ENCODE assay signal across 8 cellular contexts in genomic region chr1:201506092-201506491, GRCh38. TPM values are rescaled to one million over a fixed set of nuclear protein-coding genes. Genes with fewer than 3 reads are reported as not detected.
DNase-seq lines count a peak whose midpoint lies in the region; ATAC-seq and TF ChIP-seq lines count a peak whose summit lies in the region.

No MANE protein-coding gene starts in this region.

- H3K4me3 ChIP-seq in GM23338 (peak overlapping the region; percentile 65), SU-DHL-6 (ENCODE audit: insufficient read depth, low read length, poor library complexity, severe bottlenecking) (no peak overlapping the region), foreskin fibroblast (ENCODE audit: low read depth in 1 of 2, low read length in 2 of 2) (peak overlapping the region; percentile 61 to 64), skeletal muscle tissue (ENCODE audit: low read length in 3 of 3) (peak overlapping the region; percentile 60 to 83 (median 77))

- no peak for DNase-seq in GM23338 (ENCODE audit: low spot score)
- no peak for DNase-seq in foreskin fibroblast
- no peak for DNase-seq in DMS153 (lab: John Stamatoyannopoulos, UW)
- DNase-seq in NCI-H2029 treated with DMSO at 0.1 percent for 48 hours (lab: John Stamatoyannopoulos, UW), result no peak

- H3F3A ChIP-seq in GM23338 (replicated peaks; ENCODE audit: low read depth) (peaks cover 15% of the 10 kb centered on the region; the same call in 1 of the 2 replicates), SU-DHL-6 (ENCODE audit: insufficient read depth) (no peaks in the 10 kb centered on the region)

- H3K79me2 ChIP-seq in GM23338 (replicated peaks; ENCODE audit: insufficient read depth) (peaks cover 3% of the 10 kb centered on the region; the same call in 1 of the 2 replicates), SU-DHL-6 (ENCODE audit: insufficient read depth, low read length) (no peaks in the 10 kb centered on the region)

- no peaks in the 10 kb centered on the region for H3K9me3 ChIP-seq in SU-DHL-6 (ENCODE audit: insufficient read depth, low read length)
- no peaks in the 10 kb centered on the region for H3K9me3 ChIP-seq in skeletal muscle tissue (ENCODE audit: control insufficient read depth in 3 of 3, low read length in 3 of 3)

- H3K4me1 Mint-ChIP-seq in GM23338, result peaks cover 44% of the 10 kb centered on the region

- H3K9ac ChIP-seq in SU-DHL-6 (ENCODE audit: low read length), result peak overlapping the region; percentile 49; the same call in 1 of the 2 replicates
- peak overlapping the region; percentile 82 to 92 (median 83) for H3K9ac ChIP-seq in skeletal muscle tissue (ENCODE audit: low read depth in 1 of 3, low read length in 3 of 3)

- H3K9me3 Mint-ChIP-seq in GM23338, result no peaks in the 10 kb centered on the region

- H4K20me1 ChIP-seq in GM23338 (replicated peaks; ENCODE audit: insufficient read depth) (no peaks in the 10 kb centered on the region), SU-DHL-6 (ENCODE audit: low read depth, low read length) (no peaks in the 10 kb centered on the region)

- H3K27ac ChIP-seq in GM23338 (ENCODE audit: low read depth) (no peak overlapping the region), SU-DHL-6 (ENCODE audit: low read depth, low read length) (no peak overlapping the region), skeletal muscle tissue (ENCODE audit: low read depth, low read length) (peak overlapping the region; percentile 77)

- peaks cover 30% of the 10 kb centered on the region for H3K4me1 ChIP-seq in GM23338 (ENCODE audit: insufficient read depth)
- H3K4me1 ChIP-seq in skeletal muscle tissue (ENCODE audit: control insufficient read depth in 3 of 3, insufficient read depth in 3 of 3, low read length in 3 of 3), result peaks cover 34 to 44% (median 39%) of the 10 kb centered on the region in 3 donors

- peak overlapping the region; percentile 79 for H3K4me3 Mint-ChIP-seq in GM23338

- H3K27me3 ChIP-seq in GM23338 (ENCODE audit: insufficient read depth) (peaks cover 39% of the 10 kb centered on the region), SU-DHL-6 (ENCODE audit: low read length) (no peaks in the 10 kb centered on the region), skeletal muscle tissue (ENCODE audit: control insufficient read depth in 3 of 3, insufficient read depth in 3 of 3, low read length in 3 of 3) (no peaks in the 10 kb centered on the region)

- no peak overlapping the region for H3K27ac Mint-ChIP-seq in GM23338

- TF ChIP-seq CTCF in GM23338 (conservative IDR thresholded peaks at IDR 0.05; ENCODE audit: low read depth in 2 of 2) (no peak), SU-DHL-6 (IDR thresholded peaks at IDR 0.05; ENCODE audit: insufficient read depth, low read length, poor library complexity, severe bottlenecking) (no peak), foreskin fibroblast (IDR thresholded peaks at IDR 0.05; ENCODE audit: low read depth, low read length) (no peak)

- peak overlapping the region; percentile 95 for H3K4me2 ChIP-seq in GM23338
- H3K4me2 ChIP-seq in SU-DHL-6 (ENCODE audit: low read depth, low read length, poor library complexity, severe bottlenecking), result peak overlapping the region; percentile 55

- no peaks in the 10 kb centered on the region for H3K36me3 Mint-ChIP-seq in GM23338 (ENCODE audit: low read depth)

- H3K36me3 ChIP-seq in GM23338 (ENCODE audit: insufficient read depth) (no peaks in the 10 kb centered on the region), SU-DHL-6 (ENCODE audit: low read length) (no peaks in the 10 kb centered on the region), skeletal muscle tissue (ENCODE audit: control insufficient read depth in 3 of 3, insufficient read depth in 3 of 3, low read length in 3 of 3) (peaks cover 0 to 1% (median 0%) of the 10 kb centered on the region in 3 donors)

- H3K9me2 ChIP-seq in GM23338 (ENCODE audit: insufficient read depth), result no peaks in the 10 kb centered on the region
- H3K9me2 ChIP-seq in SU-DHL-6 (replicated peaks; ENCODE audit: insufficient read depth, low read length), result no peaks in the 10 kb centered on the region

- H3K27me3 Mint-ChIP-seq in GM23338 (ENCODE audit: insufficient read depth, low read depth, poor library complexity), result peaks cover 36% of the 10 kb centered on the region

- peak overlapping the region; percentile 98 for H2AFZ ChIP-seq in GM23338
- no peak overlapping the region for H2AFZ ChIP-seq in SU-DHL-6 (ENCODE audit: low read depth, low read length, severe bottlenecking)

- ATAC-seq in GM23338 (peak; percentile 9), GM21447 (IDR thresholded peaks at IDR 0.05; ENCODE audit: unreplicated experiment) (no peak), HG02588 (IDR thresholded peaks at IDR 0.05; ENCODE audit: unreplicated experiment) (no peak)

TF ChIP-seq in GM23338, 12 proteins besides CTCF, POLR2A, EP300 and RAD21:
- TF ChIP-seq POLR2AphosphoS5 (IDR thresholded peaks at IDR 0.05; ENCODE audit: low read depth), result no peak
- no peak for TF ChIP-seq ZNF462 (CRISPR knock-in tag; IDR thresholded peaks at IDR 0.05)
- no peak for TF ChIP-seq EZH2 (IDR thresholded peaks at IDR 0.05; ENCODE audit: low read depth, unreplicated experiment)
TF ChIP-seq in GM23338: peak in this region for 0.

RNA-seq across cellular contexts. Expression of gene CSRP1, which starts 0.8 kb away (rescaled TPM):
- 24.1 and 29.9 TPM in 2 replicates for total RNA-seq in GM23338 (2014; rRNA removed; shearing (Covaris generic))
- 5.8 and 6.2 TPM in 2 replicates for polyA plus RNA-seq in GM23338 (2016; fragmentation: Nextera tagmentation; extraction: Ambion mirVana)
- 42.8 TPM for total RNA-seq in skeletal muscle tissue

RNA-seq across cellular contexts. Expression of gene NAV1, which starts 32.8 kb away (rescaled TPM):
- total RNA-seq in GM23338 (2014; rRNA removed; shearing (Covaris generic)), result 37.2 and 37.4 TPM in 2 replicates
- 22.6 and 22.7 TPM in 2 replicates for polyA plus RNA-seq in GM23338 (2016; fragmentation: Nextera tagmentation; extraction: Ambion mirVana)
- total RNA-seq in skeletal muscle tissue, result 11.0 TPM

RNA-seq across cellular contexts. Expression of gene PHLDA3, which starts 37.1 kb away (rescaled TPM):
- 87.4 and 111 TPM in 2 replicates for total RNA-seq in GM23338 (2014; rRNA removed; shearing (Covaris generic))
- 37.5 and 38.9 TPM in 2 replicates for polyA plus RNA-seq in GM23338 (2016; fragmentation: Nextera tagmentation; extraction: Ambion mirVana)
- total RNA-seq in skeletal muscle tissue, result 8.9 TPM
